ENCODE assay signal across 6 cellular contexts in genomic region chr6:29672116-29672515, GRCh38. TPM values are rescaled to one million over a fixed set of nuclear protein-coding genes. Genes with fewer than 3 reads are reported as not detected.
"Had no signal": no experiment of that assay in that cellular context is flagged by ENCODE, and none has a peak within 500 bp of the region (broad histone marks: within the 10 kb centered on the region; RNA-seq: fewer than 3 reads in every experiment).

No MANE protein-coding gene starts in this region.

RNA-seq across cellular contexts. Expression of gene ZFP57, which starts 8.8 kb away (rescaled TPM):
- total RNA-seq: HepG2, HT-29, HT1080, IMR-90 had no signal
- polyA plus RNA-seq: HepG2, IMR-90 had no signal

RNA-seq across cellular contexts. Expression of gene MOG, which starts 15.2 kb away (rescaled TPM):
- total RNA-seq: HepG2, HT-29, HT1080, IMR-90, K562 had no signal
- polyA plus RNA-seq: HepG2, IgD-negative memory B cell, IMR-90, K562 had no signal

RNA-seq across cellular contexts. Expression of gene HLA-F, which starts 51.1 kb away (rescaled TPM):
- total RNA-seq: IMR-90 had no signal
- polyA plus RNA-seq: IMR-90 had no signal
